ENCODE assay signal across 10 cellular contexts in the genomic region with DNA sequence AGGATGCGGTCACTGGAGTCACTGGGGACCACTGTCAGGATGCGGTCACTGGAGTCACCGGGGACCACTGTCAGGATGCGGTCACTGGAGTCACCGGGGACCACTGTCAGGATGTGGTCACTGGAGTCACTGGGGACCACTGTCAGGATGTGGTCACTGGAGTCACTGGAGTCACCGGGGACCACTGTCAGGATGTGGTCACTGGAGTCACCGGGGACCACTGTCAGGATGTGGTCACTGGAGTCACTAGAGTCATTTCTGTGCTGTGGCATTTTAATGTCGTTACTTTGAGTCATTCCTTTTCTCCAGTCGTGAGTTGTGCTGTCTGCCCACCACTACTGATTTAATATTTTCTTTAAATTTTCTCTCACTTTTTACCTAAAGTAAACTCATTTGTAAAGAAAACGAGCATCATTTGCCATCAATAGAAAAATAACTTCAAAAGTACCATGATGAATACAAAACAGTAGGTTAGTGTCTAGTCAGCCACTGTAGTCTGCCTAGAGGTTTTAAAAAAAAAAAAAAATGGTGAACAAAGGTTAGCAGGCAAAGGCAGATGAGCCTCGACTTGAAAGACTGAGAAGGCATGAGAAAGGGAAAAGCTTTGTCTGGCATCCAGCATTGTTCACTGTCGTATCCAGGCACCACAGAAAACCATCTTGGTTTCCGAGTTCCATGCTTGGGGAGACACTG.
DNase-seq lines count a peak whose midpoint lies in the region; ATAC-seq and TF ChIP-seq lines count a peak whose summit lies in the region.
"Had no signal": no experiment of that assay in that cellular context is flagged by ENCODE, and none has a peak within 500 bp of the region (broad histone marks: within the 10 kb centered on the region; RNA-seq: fewer than 3 reads in every experiment).

No MANE protein-coding gene starts in this region.

- DNase-seq in GM13977 (ENCODE audit: low spot score) (peak; percentile 43), NAMALWA (ENCODE audit: low spot score) (peak; percentile 69), NCI-H1417 (lab: John Stamatoyannopoulos, UW) (no peak)
- DNase-seq in activated effector memory CD4-positive, alpha-beta T cell treated with anti-CD3 and anti-CD28 coated beads, Interleukin-2, amount 50 U/mL, for 16 hours = peak; percentile 73
- DNase-seq in stimulated activated CD8-positive, alpha-beta memory T cell treated with anti-CD3 and anti-CD28 coated beads, Interleukin-12 subunit alpha, Interleukin-12 subunit beta, amount 100 ng/mL, for 4 hours (ENCODE audit: low read depth) = peak; percentile 1
- DNase-seq: adrenal gland, NCI-H1694, Right ventricle myocardium superior had no signal

- TF ChIP-seq CTCF in GM13977 (IDR thresholded peaks at IDR 0.05; ENCODE audit: extremely low read depth, insufficient read depth, missing control alignments) = no peak

- ATAC-seq in GM18873 (IDR thresholded peaks at IDR 0.05; ENCODE audit: low FRiP score, unreplicated experiment) (no peak), HG03139 (IDR thresholded peaks at IDR 0.05; ENCODE audit: unreplicated experiment) (no peak)

- in situ Hi-C loops in GM13977 (cut with MboI; ENCODE audit: low pct_unique_long_range_greater_than_20kb, low sequenced_read_pairs, unreplicated experiment) = no loop called here

Comparison
In these comparisons a context has a peak if more than half of its experiments do, and no peak if none do; other contexts are left out.
1. DNase-seq: peak in GM13977 (single experiment), NAMALWA (single experiment), activated effector memory CD4-positive, alpha-beta T cell treated with anti-CD3 and anti-CD28 coated beads, Interleukin-2, amount 50 U/mL, for 16 hours (single experiment) and stimulated activated CD8-positive, alpha-beta memory T cell treated with anti-CD3 and anti-CD28 coated beads, Interleukin-12 subunit alpha, Interleukin-12 subunit beta, amount 100 ng/mL, for 4 hours (single experiment); none in NCI-H1417 (0 of 3).